30 cellular contexts compared by ENCODE assay signal in genomic region chr10:48731654-48732053, GRCh38. TPM values are rescaled to one million over a fixed set of nuclear protein-coding genes. Genes with fewer than 3 reads are reported as not detected.
DNase-seq lines count a peak whose midpoint lies in the region; ATAC-seq and TF ChIP-seq lines count a peak whose summit lies in the region.
"Had no signal": no experiment of that assay in that cellular context is flagged by ENCODE, and none has a peak within 500 bp of the region (broad histone marks: within the 10 kb centered on the region; RNA-seq: fewer than 3 reads in every experiment).

No MANE protein-coding gene starts in this region.

- H3K27ac ChIP-seq in Karpas-422 (ENCODE audit: low read length) = peak overlapping the region; percentile 98
- no peak overlapping the region for H3K27ac ChIP-seq in lung (ENCODE audit: low read depth in 1 of 2, low read length in 1 of 2)
- H3K27ac ChIP-seq in vagina = no peak overlapping the region
- H3K27ac ChIP-seq: BLaER1 had no signal

- CTCF ChIA-PET in MCF 10A (lab: Yijun Ruan, JAX) = no interaction called here

- H3K4me1 Mint-ChIP-seq in stimulated activated naive CD8-positive, alpha-beta T cell treated with anti-CD3 and anti-CD28 coated beads, Interleukin-15, amount 100 ng/mL, for 72 hours = no peaks in the 10 kb centered on the region
- no peaks in the 10 kb centered on the region for H3K4me1 Mint-ChIP-seq in activated T-cell treated with anti-CD3 and anti-CD28 coated beads, Interleukin-2, amount 50 U/mL, for 4 hours (ENCODE audit: low read depth)
- no peaks in the 10 kb centered on the region for H3K4me1 Mint-ChIP-seq in activated T-cell treated with anti-CD3 and anti-CD28 coated beads, Interleukin-2, amount 50 U/mL, for 72 hours (ENCODE audit: low read depth)
- H3K4me1 Mint-ChIP-seq in MCF 10A (ENCODE audit: insufficient read depth, unreplicated experiment) = no peaks in the 10 kb centered on the region
- H3K4me1 Mint-ChIP-seq: CD14-positive monocyte; CD4-positive, alpha-beta memory T cell; CD4-positive, CD25-positive, alpha-beta regulatory T cell; CD8-positive, alpha-beta memory T cell had no signal

- H3K27me3 ChIP-seq in Karpas-422 (ENCODE audit: low read length) (no peaks in the 10 kb centered on the region), lung (ENCODE audit: control insufficient read depth, insufficient read depth) (no peaks in the 10 kb centered on the region), vagina (no peaks in the 10 kb centered on the region)
- H3K27me3 ChIP-seq: BLaER1 had no signal

- peaks cover 40% of the 10 kb centered on the region for H3K4me1 ChIP-seq in Karpas-422 (ENCODE audit: low read length)
- H3K4me1 ChIP-seq in lung (ENCODE audit: control insufficient read depth in 2 of 2, insufficient read depth in 2 of 2, low read length in 2 of 2) = no peaks in the 10 kb centered on the region
- no peaks in the 10 kb centered on the region for H3K4me1 ChIP-seq in vagina
- H3K4me1 ChIP-seq: BE2C, BLaER1 had no signal

- POLR2A ChIA-PET in MCF 10A (lab: Yijun Ruan, JAX) = no interaction called here

- no TSS peak for BruUV-seq in MCF 10A (replicated peaks; lab: Mats Ljungman, UMichigan)

- TF ChIP-seq POLR2A in vagina (IDR thresholded peaks at IDR 0.05) = no peak

- H3K4me3 Mint-ChIP-seq in stimulated activated naive CD8-positive, alpha-beta T cell treated with anti-CD3 and anti-CD28 coated beads, Interleukin-15, amount 100 ng/mL, for 72 hours = no peak overlapping the region
- no peak overlapping the region for H3K4me3 Mint-ChIP-seq in activated T-cell treated with anti-CD3 and anti-CD28 coated beads, Interleukin-2, amount 50 U/mL, for 4 hours
- no peak overlapping the region for H3K4me3 Mint-ChIP-seq in activated T-cell treated with anti-CD3 and anti-CD28 coated beads, Interleukin-2, amount 50 U/mL, for 72 hours
- H3K4me3 Mint-ChIP-seq in MCF 10A (ENCODE audit: unreplicated experiment) = no peak overlapping the region
- H3K4me3 Mint-ChIP-seq: CD14-positive monocyte; CD4-positive, alpha-beta memory T cell; CD4-positive, CD25-positive, alpha-beta regulatory T cell; CD8-positive, alpha-beta memory T cell had no signal

- H2AFZ ChIP-seq in Karpas-422 (ENCODE audit: low read length) = no peak overlapping the region

- no peak overlapping the region for H3K9ac ChIP-seq in Karpas-422 (ENCODE audit: low read length)
- H3K9ac ChIP-seq: BLaER1 had no signal

- 93 to 95% methylated on average over 2 of the region's 2 CpGs for WGBS in lung, 2 donors

- H3K4me3 ChIP-seq in Karpas-422 (ENCODE audit: low read length) (no peak overlapping the region), lung (no peak overlapping the region), vagina (no peak overlapping the region)
- H3K4me3 ChIP-seq: BLaER1, GM12878 had no signal

- H3K9me3 ChIP-seq in Karpas-422 (ENCODE audit: low read length) (no peaks in the 10 kb centered on the region), lung (ENCODE audit: control insufficient read depth in 2 of 2, insufficient read depth in 1 of 2, low read length in 1 of 2) (no peaks in the 10 kb centered on the region), vagina (no peaks in the 10 kb centered on the region)
- H3K9me3 ChIP-seq: BE2C, BLaER1 had no signal

- no peaks in the 10 kb centered on the region for H3K9me3 Mint-ChIP-seq in stimulated activated naive CD8-positive, alpha-beta T cell treated with anti-CD3 and anti-CD28 coated beads, Interleukin-15, amount 100 ng/mL, for 72 hours
- H3K9me3 Mint-ChIP-seq in activated T-cell treated with anti-CD3 and anti-CD28 coated beads, Interleukin-2, amount 50 U/mL, for 4 hours = no peaks in the 10 kb centered on the region
- H3K9me3 Mint-ChIP-seq in activated T-cell treated with anti-CD3 and anti-CD28 coated beads, Interleukin-2, amount 50 U/mL, for 72 hours = no peaks in the 10 kb centered on the region
- H3K9me3 Mint-ChIP-seq in MCF 10A (ENCODE audit: unreplicated experiment) = no peaks in the 10 kb centered on the region
- H3K9me3 Mint-ChIP-seq: CD14-positive monocyte had no signal

- no peaks in the 10 kb centered on the region for H3K36me3 Mint-ChIP-seq in activated T-cell treated with anti-CD3 and anti-CD28 coated beads, Interleukin-2, amount 50 U/mL, for 4 hours (ENCODE audit: insufficient read depth)
- H3K36me3 Mint-ChIP-seq in activated T-cell treated with anti-CD3 and anti-CD28 coated beads, Interleukin-2, amount 50 U/mL, for 72 hours (ENCODE audit: insufficient read depth in 2 of 2) = no peaks in the 10 kb centered on the region
- H3K36me3 Mint-ChIP-seq in MCF 10A (ENCODE audit: insufficient read depth, unreplicated experiment) = no peaks in the 10 kb centered on the region
- H3K36me3 Mint-ChIP-seq: CD4-positive, alpha-beta memory T cell; CD4-positive, CD25-positive, alpha-beta regulatory T cell; CD8-positive, alpha-beta memory T cell had no signal

- intact Hi-C loops in vagina (cut with DNase I) (no loop called here), MCF 10A (cut with micrococcal nuclease) (no loop called here)

- no peak overlapping the region for H3K4me2 ChIP-seq in Karpas-422 (ENCODE audit: low read depth, low read length, poor library complexity, severe bottlenecking)
- H3K4me2 ChIP-seq: BLaER1 had no signal

- peak; percentile 37 for ATAC-seq in stimulated activated naive CD8-positive, alpha-beta T cell treated with anti-CD3 and anti-CD28 coated beads, Interleukin-15, amount 100 ng/mL, for 72 hours
- no peak for ATAC-seq in stimulated activated naive CD8-positive, alpha-beta T cell treated with anti-CD3 and anti-CD28 coated beads, Interleukin-15, Interleukin-2, amounts not matched to agents 100 U/mL and 50 U/mL, for 24 hours
- no peak for ATAC-seq in lung (ENCODE audit: insufficient read depth, low FRiP score)
- ATAC-seq in activated T-cell treated with anti-CD3 and anti-CD28 coated beads, Interleukin-2, amount 50 U/mL, for 4 hours = no peak
- ATAC-seq in activated T-cell treated with anti-CD3 and anti-CD28 coated beads, Interleukin-2, amount 50 U/mL, for 72 hours (replicated peaks in 1 of 2) = no peak
- ATAC-seq: GM12878 had no signal

- no peak for DNase-seq in stimulated activated naive CD8-positive, alpha-beta T cell treated with anti-CD3 and anti-CD28 coated beads, Interleukin-15, amount 100 ng/mL, for 72 hours
- DNase-seq in stimulated activated naive CD8-positive, alpha-beta T cell treated with anti-CD3 and anti-CD28 coated beads, Interleukin-15, Interleukin-2, amounts not matched to agents 100 U/mL and 50 U/mL, for 24 hours = no peak
- no peak for DNase-seq in Karpas-422
- DNase-seq in lung (ENCODE audit: low spot score) = peak; percentile 10
- peak; percentile 52 to 64 for DNase-seq in vagina (ENCODE audit: extremely low spot score in 2 of 2)
- no peak for DNase-seq in activated T-cell treated with anti-CD3 and anti-CD28 coated beads, Interleukin-2, amount 50 U/mL, for 4 hours
- DNase-seq in activated T-cell treated with anti-CD3 and anti-CD28 coated beads, Interleukin-2, amount 50 U/mL, for 72 hours = no peak
- DNase-seq in MCF 10A (ENCODE audit: unreplicated experiment) = no peak
- DNase-seq: 8988T; ACHN; BE2C; C1 segment of cervical spinal cord; CD4-positive, alpha-beta memory T cell; CD4-positive, CD25-positive, alpha-beta regulatory T cell; CD8-positive, alpha-beta memory T cell; COR-L47; DMS 273 treated with DMSO at 0.1 percent for 48 hours; DMS153; DMS53; DMS79; DND-41; EL; GDM1 had no signal

- no peaks in the 10 kb centered on the region for H3K9me2 ChIP-seq in Karpas-422 (replicated peaks; ENCODE audit: insufficient read depth, low read length)

- H3K79me2 ChIP-seq in Karpas-422 (ENCODE audit: low read length) = peaks cover 19% of the 10 kb centered on the region

- H4K20me1 ChIP-seq in Karpas-422 (ENCODE audit: insufficient read depth, low read depth, low read length) = peaks cover 4% of the 10 kb centered on the region; the same call in 1 of the 2 replicates
- H4K20me1 ChIP-seq: BLaER1 had no signal

- no peak overlapping the region for H3K27ac Mint-ChIP-seq in stimulated activated naive CD8-positive, alpha-beta T cell treated with anti-CD3 and anti-CD28 coated beads, Interleukin-15, amount 100 ng/mL, for 72 hours
- H3K27ac Mint-ChIP-seq in activated T-cell treated with anti-CD3 and anti-CD28 coated beads, Interleukin-2, amount 50 U/mL, for 72 hours = no peak overlapping the region
- H3K27ac Mint-ChIP-seq in MCF 10A (ENCODE audit: low read depth, unreplicated experiment) = no peak overlapping the region
- H3K27ac Mint-ChIP-seq: CD4-positive, alpha-beta memory T cell; CD4-positive, CD25-positive, alpha-beta regulatory T cell; CD8-positive, alpha-beta memory T cell had no signal

- H3K36me3 ChIP-seq in Karpas-422 (ENCODE audit: insufficient read depth, low read length) (peaks cover 77% of the 10 kb centered on the region), lung (ENCODE audit: control insufficient read depth in 2 of 2, insufficient read depth in 2 of 2, low read length in 2 of 2) (peaks cover 0 to 1% of the 10 kb centered on the region in 2 donors), vagina (no peaks in the 10 kb centered on the region)
- H3K36me3 ChIP-seq: BE2C had no signal

- no peaks in the 10 kb centered on the region for H3K27me3 Mint-ChIP-seq in stimulated activated naive CD8-positive, alpha-beta T cell treated with anti-CD3 and anti-CD28 coated beads, Interleukin-15, amount 100 ng/mL, for 72 hours
- H3K27me3 Mint-ChIP-seq in activated T-cell treated with anti-CD3 and anti-CD28 coated beads, Interleukin-2, amount 50 U/mL, for 4 hours (ENCODE audit: low read depth) = peaks cover under 1% of the 10 kb centered on the region
- H3K27me3 Mint-ChIP-seq in activated T-cell treated with anti-CD3 and anti-CD28 coated beads, Interleukin-2, amount 50 U/mL, for 72 hours (ENCODE audit: low read depth) = peaks cover 7% of the 10 kb centered on the region
- H3K27me3 Mint-ChIP-seq in MCF 10A (ENCODE audit: insufficient read depth, unreplicated experiment) = peaks cover 59% of the 10 kb centered on the region
- H3K27me3 Mint-ChIP-seq: CD4-positive, CD25-positive, alpha-beta regulatory T cell had no signal

- TF ChIP-seq CTCF in lung (IDR thresholded peaks at IDR 0.05; ENCODE audit: control extremely low read depth, extremely low read depth) (no peak), vagina (IDR thresholded peaks at IDR 0.05) (no peak), MCF 10A (IDR thresholded peaks at IDR 0.05; ENCODE audit: unreplicated experiment) (no peak)

RNA-seq across cellular contexts. Expression of gene WDFY4, which starts 47.0 kb away (rescaled TPM):
- total RNA-seq in Karpas-422 (2014; rRNA removed; shearing (Covaris generic); ENCODE audit: low replicate concordance) = 144 and 181 TPM in 2 replicates
- total RNA-seq in lung (10 to 100 TPM; 11.9 to 26.9 TPM), vagina (6.4 TPM), MCF 10A (2022) (not detected in 2 replicates)
- 10 to 100 TPM in 1 of 2 donors, 1 to 10 TPM in 1; 4.6 to 15.1 TPM for polyA plus RNA-seq in lung
- 1 to 10 TPM in 1 of 3 donors, under 1 TPM in 2; 0.53 to 3.9 (median 0.89) TPM for total RNA-seq in activated T-cell treated with anti-CD3 and anti-CD28 coated beads, Interleukin-2, amount 50 U/mL, for 4 hours
- 1 to 10 TPM in 1 of 2 donors, under 1 TPM in 1; 0.58 to 1.7 TPM for total RNA-seq in activated T-cell treated with anti-CD3 and anti-CD28 coated beads, Interleukin-2, amount 50 U/mL, for 72 hours
- total RNA-seq: A673, Daoy, G401 had no signal
- polyA plus RNA-seq: AG04450; CD8-positive, alpha-beta memory T cell had no signal

Comparison
In these comparisons a context has a peak if more than half of its experiments do, and no peak if none do; other contexts are left out.
1. DNase-seq: peak in lung (single experiment) and vagina (2 of 2); none in stimulated activated naive CD8-positive, alpha-beta T cell treated with anti-CD3 and anti-CD28 coated beads, Interleukin-15, amount 100 ng/mL, for 72 hours (0 of 2), stimulated activated naive CD8-positive, alpha-beta T cell treated with anti-CD3 and anti-CD28 coated beads, Interleukin-15, Interleukin-2, amounts not matched to agents 100 U/mL and 50 U/mL, for 24 hours (single experiment), Karpas-422 (single experiment), activated T-cell treated with anti-CD3 and anti-CD28 coated beads, Interleukin-2, amount 50 U/mL, for 4 hours (single experiment), activated T-cell treated with anti-CD3 and anti-CD28 coated beads, Interleukin-2, amount 50 U/mL, for 72 hours (0 of 2) and MCF 10A (single experiment).